13 cellular contexts compared by ENCODE assay signal in the genomic region with DNA sequence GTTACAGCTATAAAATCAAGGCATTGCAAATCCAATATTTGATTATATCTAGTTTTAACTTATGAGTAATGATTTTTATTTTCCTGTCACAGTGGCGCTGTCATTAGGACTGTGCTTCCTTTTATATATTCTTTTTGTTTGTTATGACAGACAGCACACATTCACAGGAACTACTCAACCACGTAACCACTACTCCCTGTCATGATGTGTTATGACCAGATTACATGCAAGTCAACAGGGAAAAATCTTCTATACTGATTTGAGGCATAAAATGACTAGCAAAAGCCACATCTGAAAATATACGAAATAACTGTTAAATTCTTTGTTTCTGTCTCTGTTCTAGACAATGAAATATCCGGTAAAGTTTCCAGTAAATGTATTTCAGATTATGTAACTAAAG. TPM values are rescaled to one million over a fixed set of nuclear protein-coding genes. Genes with fewer than 3 reads are reported as not detected.
A peak's percentile ranks its signal among the peaks of the same experiment; 100 is the strongest.
DNase-seq lines count a peak whose midpoint lies in the region; ATAC-seq lines count a peak whose summit lies in the region.
"Had no signal": no experiment of that assay in that cellular context is flagged by ENCODE, and none has a peak within 500 bp of the region (broad histone marks: within the 10 kb centered on the region; RNA-seq: fewer than 3 reads in every experiment).

No MANE protein-coding gene starts in this region.

- DNase-seq in activated naive CD4-positive, alpha-beta T cell (lab: John Stamatoyannopoulos, UW), result no peak
- no peak for DNase-seq in activated CD8-positive, alpha-beta T cell treated with anti-CD3 and anti-CD28 coated beads, Interleukin-2, amount 10 ng/mL, durations not matched to agents 7 days and 5 days
- DNase-seq in stimulated activated naive CD8-positive, alpha-beta T cell treated with anti-CD3 and anti-CD28 coated beads, Interleukin-15, amount 100 ng/mL, for 72 hours, result peak in 1 of 2 donors; percentile 21
- no peak for DNase-seq in hepatic stellate cell (ENCODE audit: low spot score)
- DNase-seq: activated CD4-positive, alpha-beta T cell treated with anti-CD3 and anti-CD28 coated beads for 4 hours; amniotic stem cell; effector CD8-positive, alpha-beta T cell; lower lobe of right lung; stomach had no signal

- peaks cover 14% of the 10 kb centered on the region for H3K36me3 Mint-ChIP-seq in activated naive CD4-positive, alpha-beta T cell treated with anti-CD3 and anti-CD28 coated beads, Interleukin-2, amount 50 U/mL, for 24 hours
- H3K36me3 Mint-ChIP-seq in activated CD8-positive, alpha-beta T cell treated with anti-CD3 and anti-CD28 coated beads, Interleukin-2, amount 10 ng/mL, durations not matched to agents 7 days and 5 days (ENCODE audit: low read depth), result peaks cover 45% of the 10 kb centered on the region

- no peak overlapping the region for H3K4me3 Mint-ChIP-seq in activated naive CD4-positive, alpha-beta T cell treated with anti-CD3 and anti-CD28 coated beads, Interleukin-2, amount 50 U/mL, for 24 hours
- no peak overlapping the region for H3K4me3 Mint-ChIP-seq in activated CD8-positive, alpha-beta T cell treated with anti-CD3 and anti-CD28 coated beads, Interleukin-2, amount 10 ng/mL, durations not matched to agents 7 days and 5 days
- H3K4me3 Mint-ChIP-seq in stimulated activated naive CD8-positive, alpha-beta T cell treated with anti-CD3 and anti-CD28 coated beads, Interleukin-15, amount 100 ng/mL, for 72 hours, result no peak overlapping the region

- peaks cover 49% of the 10 kb centered on the region for H3K4me1 Mint-ChIP-seq in activated naive CD4-positive, alpha-beta T cell treated with anti-CD3 and anti-CD28 coated beads, Interleukin-2, amount 50 U/mL, for 24 hours
- peaks cover 35% of the 10 kb centered on the region for H3K4me1 Mint-ChIP-seq in activated CD8-positive, alpha-beta T cell treated with anti-CD3 and anti-CD28 coated beads, Interleukin-2, amount 10 ng/mL, durations not matched to agents 7 days and 5 days (ENCODE audit: low read depth)
- H3K4me1 Mint-ChIP-seq in stimulated activated naive CD8-positive, alpha-beta T cell treated with anti-CD3 and anti-CD28 coated beads, Interleukin-15, amount 100 ng/mL, for 72 hours, result peaks cover 33% of the 10 kb centered on the region

- POLR2A ChIA-PET in activated CD8-positive, alpha-beta T cell treated with anti-CD3 and anti-CD28 coated beads, Interleukin-2, amount 10 ng/mL, durations not matched to agents 7 days and 5 days (lab: Charles Lee), result interaction anchor here (1.4 kb wide), 1 partner anchor 26 kb away, joined by 4 read pairs; the partner anchor contains the start of gene SREK1

- CTCF ChIA-PET in activated CD8-positive, alpha-beta T cell treated with anti-CD3 and anti-CD28 coated beads, Interleukin-2, amount 10 ng/mL, durations not matched to agents 7 days and 5 days (lab: Charles Lee), result interaction anchor here (1.0 to 1.5 kb wide), 2 partner anchors 30 to 137 kb away, joined by 3 read pairs; no protein-coding TSS in a partner anchor

- peak overlapping the region; percentile 79 for H3K27ac Mint-ChIP-seq in activated naive CD4-positive, alpha-beta T cell treated with anti-CD3 and anti-CD28 coated beads, Interleukin-2, amount 50 U/mL, for 24 hours
- no peak overlapping the region for H3K27ac Mint-ChIP-seq in activated CD8-positive, alpha-beta T cell treated with anti-CD3 and anti-CD28 coated beads, Interleukin-2, amount 10 ng/mL, durations not matched to agents 7 days and 5 days
- no peak overlapping the region for H3K27ac Mint-ChIP-seq in stimulated activated naive CD8-positive, alpha-beta T cell treated with anti-CD3 and anti-CD28 coated beads, Interleukin-15, amount 100 ng/mL, for 72 hours

- ATAC-seq in HG03159 (IDR thresholded peaks at IDR 0.05; ENCODE audit: unreplicated experiment) (peak; percentile 42), GM19324 (IDR thresholded peaks at IDR 0.05; ENCODE audit: low FRiP score, unreplicated experiment) (no peak), GM21528 (IDR thresholded peaks at IDR 0.05; ENCODE audit: low FRiP score, unreplicated experiment) (no peak)
- peak; percentile 59 for ATAC-seq in activated CD8-positive, alpha-beta T cell treated with anti-CD3 and anti-CD28 coated beads, Interleukin-2, amount 10 ng/mL, durations not matched to agents 7 days and 5 days
- peak; percentile 97 for ATAC-seq in stimulated activated naive CD8-positive, alpha-beta T cell treated with anti-CD3 and anti-CD28 coated beads, Interleukin-15, amount 100 ng/mL, for 72 hours
- ATAC-seq: lower lobe of right lung had no signal

- H3K9me3 Mint-ChIP-seq in activated naive CD4-positive, alpha-beta T cell treated with anti-CD3 and anti-CD28 coated beads, Interleukin-2, amount 50 U/mL, for 24 hours, result no peaks in the 10 kb centered on the region
- H3K9me3 Mint-ChIP-seq in activated CD8-positive, alpha-beta T cell treated with anti-CD3 and anti-CD28 coated beads, Interleukin-2, amount 10 ng/mL, durations not matched to agents 7 days and 5 days (ENCODE audit: insufficient read depth), result no peaks in the 10 kb centered on the region
- no peaks in the 10 kb centered on the region for H3K9me3 Mint-ChIP-seq in stimulated activated naive CD8-positive, alpha-beta T cell treated with anti-CD3 and anti-CD28 coated beads, Interleukin-15, amount 100 ng/mL, for 72 hours

- H3K27me3 Mint-ChIP-seq in activated naive CD4-positive, alpha-beta T cell treated with anti-CD3 and anti-CD28 coated beads, Interleukin-2, amount 50 U/mL, for 24 hours, result no peaks in the 10 kb centered on the region
- H3K27me3 Mint-ChIP-seq in activated CD8-positive, alpha-beta T cell treated with anti-CD3 and anti-CD28 coated beads, Interleukin-2, amount 10 ng/mL, durations not matched to agents 7 days and 5 days (ENCODE audit: low read depth), result no peaks in the 10 kb centered on the region
- no peaks in the 10 kb centered on the region for H3K27me3 Mint-ChIP-seq in stimulated activated naive CD8-positive, alpha-beta T cell treated with anti-CD3 and anti-CD28 coated beads, Interleukin-15, amount 100 ng/mL, for 72 hours

RNA-seq across cellular contexts. Expression of gene SREK1, which starts 25.4 kb away (rescaled TPM):
- total RNA-seq in activated CD8-positive, alpha-beta T cell treated with anti-CD3 and anti-CD28 coated beads, Interleukin-2, amount 10 ng/mL, durations not matched to agents 7 days and 5 days, result 10 to 100 TPM; 62.3 TPM

Comparison
In these comparisons a context has a peak if more than half of its experiments do, and no peak if none do; other contexts are left out.
1. ATAC-seq: peak in HG03159 (single experiment), activated CD8-positive, alpha-beta T cell treated with anti-CD3 and anti-CD28 coated beads, Interleukin-2, amount 10 ng/mL, durations not matched to agents 7 days and 5 days (single experiment) and stimulated activated naive CD8-positive, alpha-beta T cell treated with anti-CD3 and anti-CD28 coated beads, Interleukin-15, amount 100 ng/mL, for 72 hours (single experiment); none in GM19324 (single experiment) and GM21528 (single experiment).